8 cellular contexts compared by ENCODE assay signal in the genomic region with DNA sequence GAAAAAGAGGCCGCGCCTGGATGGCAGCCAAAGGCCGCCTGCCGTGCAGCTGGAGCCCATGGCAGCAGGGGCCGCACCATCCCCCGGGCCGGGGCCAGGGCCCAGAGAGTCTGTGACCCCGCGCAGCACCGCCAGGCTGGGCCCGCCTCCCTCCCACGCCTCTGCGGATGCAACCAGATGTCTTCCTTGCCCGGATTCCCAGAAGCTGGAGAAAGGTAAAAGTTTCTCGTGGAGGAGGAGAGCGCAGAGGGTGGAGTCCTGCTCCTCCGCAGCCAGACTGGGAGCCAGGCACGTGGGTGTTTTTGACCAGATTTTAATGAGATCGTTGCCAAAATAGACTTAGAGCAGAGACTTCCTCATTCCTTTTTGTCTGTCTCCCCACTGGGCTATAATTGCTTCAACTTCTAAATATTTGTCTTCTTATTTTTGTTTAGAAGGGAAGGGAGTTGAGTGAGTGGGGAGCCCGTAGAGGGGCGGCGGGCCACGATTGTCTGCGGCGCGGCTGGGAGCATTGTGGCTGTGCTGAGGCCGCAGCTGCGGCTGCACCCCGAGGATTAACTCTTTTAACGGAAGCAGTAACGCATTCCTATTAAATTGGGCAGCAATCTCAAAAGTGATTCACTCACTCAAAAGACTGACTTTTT. TPM values are rescaled to one million over a fixed set of nuclear protein-coding genes. Genes with fewer than 3 reads are reported as not detected.
A peak's percentile ranks its signal among the peaks of the same experiment; 100 is the strongest.
DNase-seq lines count a peak whose midpoint lies in the region; ATAC-seq and TF ChIP-seq lines count a peak whose summit lies in the region.

No MANE protein-coding gene starts in this region.

- H3K27me3 ChIP-seq in Karpas-422 (ENCODE audit: low read length), result no peaks in the 10 kb centered on the region

- H3K9ac ChIP-seq in Karpas-422 (ENCODE audit: low read length), result no peak overlapping the region

- peaks cover 6% of the 10 kb centered on the region for H3K36me3 ChIP-seq in Karpas-422 (ENCODE audit: insufficient read depth, low read length)

- no peaks in the 10 kb centered on the region for H4K20me1 ChIP-seq in Karpas-422 (ENCODE audit: insufficient read depth, low read depth, low read length)

- ATAC-seq in omental fat pad (ENCODE audit: low FRiP score) (peak; percentile 91), HG02642 (IDR thresholded peaks at IDR 0.05; ENCODE audit: poor library complexity, unreplicated experiment) (no peak)

- H3K9me2 ChIP-seq in Karpas-422 (replicated peaks; ENCODE audit: insufficient read depth, low read length), result no peaks in the 10 kb centered on the region

- H3K4me2 ChIP-seq in Karpas-422 (ENCODE audit: low read depth, low read length, poor library complexity, severe bottlenecking), result no peak overlapping the region

- H3K4me1 ChIP-seq in Karpas-422 (ENCODE audit: low read length), result peaks cover 6% of the 10 kb centered on the region

- H3K79me2 ChIP-seq in Karpas-422 (ENCODE audit: low read length), result peaks cover 11% of the 10 kb centered on the region

- H3K9me3 ChIP-seq in Karpas-422 (ENCODE audit: low read length), result no peaks in the 10 kb centered on the region

- H3K4me3 ChIP-seq in Karpas-422 (ENCODE audit: low read length), result no peak overlapping the region

- DNase-seq in DMS 273 treated with DMSO at 0.1 percent for 48 hours (lab: John Stamatoyannopoulos, UW) (peak; percentile 63), fibroblast of peridontal ligament (ENCODE audit: extremely low read depth) (peak; percentile 75), omental fat pad (ENCODE audit: low spot score) (no peak), GDM1 (lab: John Stamatoyannopoulos, UW) (no peak), Karpas-422 (no peak)
- DNase-seq in effector CD4-positive, alpha-beta T cell, result no peak

- no peak overlapping the region for H3K27ac ChIP-seq in Karpas-422 (ENCODE audit: low read length)

- TF ChIP-seq CTCF in omental fat pad (IDR thresholded peaks at IDR 0.05), result no peak

- H2AFZ ChIP-seq in Karpas-422 (ENCODE audit: low read length), result no peak overlapping the region

TF ChIP-seq in PFSK-1, 5 proteins besides CTCF, POLR2A, EP300 and RAD21:
- TF ChIP-seq FOXP2 (optimal IDR thresholded peaks at IDR 0.05; ENCODE audit: borderline replicate concordance, extremely low read depth, extremely low read length, insufficient read depth) (peak; percentile 80), POLR2AphosphoS5 (IDR thresholded peaks at IDR 0.05; ENCODE audit: low read depth, low read length) (no peak), SIN3A (IDR thresholded peaks at IDR 0.05; ENCODE audit: borderline replicate concordance, insufficient read depth, low read length) (peak; percentile 28; the same call in 1 of the 2 replicates), TAF1 (IDR thresholded peaks at IDR 0.05; ENCODE audit: borderline replicate concordance, insufficient read depth, low read length) (no peak)
- TF ChIP-seq, protein P1, sequence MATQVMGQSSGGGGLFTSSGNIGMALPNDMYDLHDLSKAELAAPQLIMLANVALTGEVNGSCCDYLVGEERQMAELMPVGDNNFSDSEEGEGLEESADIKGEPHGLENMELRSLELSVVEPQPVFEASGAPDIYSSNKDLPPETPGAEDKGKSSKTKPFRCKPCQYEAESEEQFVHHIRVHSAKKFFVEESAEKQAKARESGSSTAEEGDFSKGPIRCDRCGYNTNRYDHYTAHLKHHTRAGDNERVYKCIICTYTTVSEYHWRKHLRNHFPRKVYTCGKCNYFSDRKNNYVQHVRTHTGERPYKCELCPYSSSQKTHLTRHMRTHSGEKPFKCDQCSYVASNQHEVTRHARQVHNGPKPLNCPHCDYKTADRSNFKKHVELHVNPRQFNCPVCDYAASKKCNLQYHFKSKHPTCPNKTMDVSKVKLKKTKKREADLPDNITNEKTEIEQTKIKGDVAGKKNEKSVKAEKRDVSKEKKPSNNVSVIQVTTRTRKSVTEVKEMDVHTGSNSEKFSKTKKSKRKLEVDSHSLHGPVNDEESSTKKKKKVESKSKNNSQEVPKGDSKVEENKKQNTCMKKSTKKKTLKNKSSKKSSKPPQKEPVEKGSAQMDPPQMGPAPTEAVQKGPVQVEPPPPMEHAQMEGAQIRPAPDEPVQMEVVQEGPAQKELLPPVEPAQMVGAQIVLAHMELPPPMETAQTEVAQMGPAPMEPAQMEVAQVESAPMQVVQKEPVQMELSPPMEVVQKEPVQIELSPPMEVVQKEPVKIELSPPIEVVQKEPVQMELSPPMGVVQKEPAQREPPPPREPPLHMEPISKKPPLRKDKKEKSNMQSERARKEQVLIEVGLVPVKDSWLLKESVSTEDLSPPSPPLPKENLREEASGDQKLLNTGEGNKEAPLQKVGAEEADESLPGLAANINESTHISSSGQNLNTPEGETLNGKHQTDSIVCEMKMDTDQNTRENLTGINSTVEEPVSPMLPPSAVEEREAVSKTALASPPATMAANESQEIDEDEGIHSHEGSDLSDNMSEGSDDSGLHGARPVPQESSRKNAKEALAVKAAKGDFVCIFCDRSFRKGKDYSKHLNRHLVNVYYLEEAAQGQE (IDR thresholded peaks at IDR 0.05; ENCODE audit: insufficient read depth in 1 of 2, low read depth in 2 of 2, low read length in 2 of 2), result no peak
TF ChIP-seq in PFSK-1: peak in this region for 2.

RNA-seq across cellular contexts. Expression of a gene that starts 22.8 kb away (rescaled TPM):
- 475 TPM for polyA plus RNA-seq in PFSK-1 (2012; ENCODE audit: insufficient read length, low read depth)
- 100 to 1,000 TPM in 3 of 4 donors, 10 to 100 TPM in 1; 80.3 to 121 (median 114) TPM for total RNA-seq in omental fat pad
- total RNA-seq in Karpas-422 (2014; rRNA removed; shearing (Covaris generic); ENCODE audit: low replicate concordance), result 98.1 and 129 TPM in 2 replicates

RNA-seq across cellular contexts. Expression of a gene that starts 40.4 kb away (rescaled TPM):
- 160 TPM for polyA plus RNA-seq in PFSK-1 (2012; ENCODE audit: insufficient read length, low read depth)
- total RNA-seq in omental fat pad, result 10 to 100 TPM; 10.8 to 16.2 (median 13.7) TPM
- 63.7 and 144 TPM in 2 replicates for total RNA-seq in Karpas-422 (2014; rRNA removed; shearing (Covaris generic); ENCODE audit: low replicate concordance)

RNA-seq across cellular contexts. Expression of a gene that starts 46.4 kb away (rescaled TPM):
- polyA plus RNA-seq in PFSK-1 (2012; ENCODE audit: insufficient read length, low read depth), result 189 TPM
- 10 to 100 TPM; 47.3 to 55.7 (median 51.1) TPM for total RNA-seq in omental fat pad
- total RNA-seq in Karpas-422 (2014; rRNA removed; shearing (Covaris generic); ENCODE audit: low replicate concordance), result 110 and 244 TPM in 2 replicates

Comparison
In these comparisons a context has a peak if more than half of its experiments do, and no peak if none do; other contexts are left out.
1. DNase-seq: peak in DMS 273 treated with DMSO at 0.1 percent for 48 hours (single experiment) and fibroblast of peridontal ligament (single experiment); none in omental fat pad (single experiment), effector CD4-positive, alpha-beta T cell (single experiment), GDM1 (single experiment) and Karpas-422 (single experiment).